ENCODE assay signal across 20 cellular contexts in the genomic region with DNA sequence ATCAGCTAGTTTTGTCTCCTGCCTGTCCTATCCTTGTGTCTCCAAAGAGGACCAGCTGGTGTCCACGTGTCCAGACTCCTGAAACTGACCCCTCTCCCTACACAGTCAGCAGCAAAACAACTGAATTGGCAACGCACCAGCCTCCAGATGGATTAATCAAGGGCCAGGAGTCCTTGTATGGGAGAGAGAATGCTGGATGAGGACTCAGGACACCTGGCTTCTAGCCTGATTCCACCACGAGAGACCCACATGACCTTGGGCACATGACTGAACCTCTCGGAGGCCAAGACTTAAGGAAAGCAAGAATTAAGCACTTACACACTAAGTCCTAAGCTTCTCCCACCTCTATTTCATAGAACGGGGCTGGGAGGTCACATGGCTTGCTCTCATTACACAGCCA.
DNase-seq lines count a peak whose midpoint lies in the region; ATAC-seq and TF ChIP-seq lines count a peak whose summit lies in the region.
"Had no signal": no experiment of that assay in that cellular context is flagged by ENCODE, and none has a peak within 500 bp of the region (broad histone marks: within the 10 kb centered on the region; RNA-seq: fewer than 3 reads in every experiment).

No MANE protein-coding gene starts in this region.

- H3K27ac ChIP-seq in endodermal cell (ENCODE audit: low read depth, low read length) = no peak overlapping the region
- H3K27ac ChIP-seq: WERI-Rb-1 had no signal

- no peaks in the 10 kb centered on the region for H3K27me3 ChIP-seq in endodermal cell (ENCODE audit: control insufficient read depth, insufficient read depth, low read length, poor library complexity, severe bottlenecking)

- H3K36me3 Mint-ChIP-seq in endodermal cell (ENCODE audit: low read depth) = no peaks in the 10 kb centered on the region
- H3K36me3 Mint-ChIP-seq: activated CD4-positive, alpha-beta memory T cell treated with anti-CD3 and anti-CD28 coated beads for 36 hours had no signal

- no peaks in the 10 kb centered on the region for H3K9me3 ChIP-seq in endodermal cell (ENCODE audit: control insufficient read depth, low read length)
- H3K9me3 ChIP-seq in mucosa of descending colon = no peaks in the 10 kb centered on the region

- H3K9me3 Mint-ChIP-seq in endodermal cell = peaks cover 3% of the 10 kb centered on the region

- no peak overlapping the region for H3K9ac ChIP-seq in endodermal cell (ENCODE audit: extremely low read depth, low read length, poor library complexity, severe bottlenecking)

- ATAC-seq in Right ventricle myocardium inferior (peak; percentile 91), mucosa of descending colon (no peak), GM21528 (IDR thresholded peaks at IDR 0.05; ENCODE audit: low FRiP score, unreplicated experiment) (no peak), GM19463 (IDR thresholded peaks at IDR 0.05; ENCODE audit: unreplicated experiment) (no peak)
- ATAC-seq: Panc1 had no signal

- peak; percentile 77 for DNase-seq in Right ventricle myocardium inferior (ENCODE audit: missing footprints)
- no peak for DNase-seq in cardiac septum (ENCODE audit: low spot score)
- peak; percentile 42 for DNase-seq in endodermal cell
- DNase-seq in mucosa of descending colon = peak in 2 of 3 donors; percentile 32 to 34
- no peak for DNase-seq in GDM1 (lab: John Stamatoyannopoulos, UW)
- DNase-seq in NCI-H1417 (lab: John Stamatoyannopoulos, UW) = no peak
- DNase-seq: activated CD4-positive, alpha-beta memory T cell treated with anti-CD3 and anti-CD28 coated beads for 36 hours; activated naive CD4-positive, alpha-beta T cell; erythroblast; glutamatergic neuron; GOT3; midbrain; MM.1S; NCI-H1436 treated with DMSO at 0.1 percent for 48 hours; NK-92 treated with Interleukin-12 subunit alpha and Interleukin-12 subunit beta, amount 100 ng/mL, for 24 hours; stimulated activated CD8-positive, alpha-beta memory T cell treated with anti-CD3 and anti-CD28 coated beads, Interleukin-4, amount 100 ng/mL, for 48 hours; WERI-Rb-1 had no signal

- H3K36me3 ChIP-seq in endodermal cell (ENCODE audit: control insufficient read depth, insufficient read depth, low read length) (no peaks in the 10 kb centered on the region), mucosa of descending colon (ENCODE audit: low read depth) (no peaks in the 10 kb centered on the region)
- H3K36me3 ChIP-seq: WERI-Rb-1 had no signal

- H3K4me1 Mint-ChIP-seq in endodermal cell = peaks cover 11% of the 10 kb centered on the region

- no peak overlapping the region for H3K27ac Mint-ChIP-seq in endodermal cell
- H3K27ac Mint-ChIP-seq: activated CD4-positive, alpha-beta memory T cell treated with anti-CD3 and anti-CD28 coated beads for 36 hours had no signal

- intact Hi-C loops in Right ventricle myocardium inferior (cut with DNase I) = no loop called here
- intact Hi-C loops in cardiac septum (cut with DNase I) = no loop called here
- intact Hi-C loops in mucosa of descending colon (cut with DNase I, micrococcal nuclease) = no loop called here

- no peak for TF ChIP-seq CTCF in endodermal cell (conservative IDR thresholded peaks at IDR 0.05)
- no peak for TF ChIP-seq CTCF in mucosa of descending colon (IDR thresholded peaks at IDR 0.05)

- 83 to 86% methylated on average over 3 to 5 of the region's 5 CpGs for WGBS in endodermal cell (ENCODE audit: insufficient coverage in 1 of 2, insufficient read length in 1 of 2), 2 experiments

- H3K4me1 ChIP-seq in endodermal cell (ENCODE audit: control insufficient read depth, insufficient read depth, low read length) = no peaks in the 10 kb centered on the region
- H3K4me1 ChIP-seq in mucosa of descending colon (ENCODE audit: low read depth) = no peaks in the 10 kb centered on the region

- no peak overlapping the region for H3K4me3 ChIP-seq in endodermal cell (ENCODE audit: low read length)
- H3K4me3 ChIP-seq in mucosa of descending colon = no peak overlapping the region

- no peaks in the 10 kb centered on the region for H3K27me3 Mint-ChIP-seq in endodermal cell (ENCODE audit: insufficient read depth)

- no peak overlapping the region for H3K4me3 Mint-ChIP-seq in endodermal cell
- H3K4me3 Mint-ChIP-seq: activated CD4-positive, alpha-beta memory T cell treated with anti-CD3 and anti-CD28 coated beads for 36 hours had no signal

Comparison
In these comparisons a context has a peak if more than half of its experiments do, and no peak if none do; other contexts are left out.
1. DNase-seq: peak in Right ventricle myocardium inferior (single experiment), endodermal cell (single experiment) and mucosa of descending colon (2 of 3); none in cardiac septum (single experiment), GDM1 (single experiment) and NCI-H1417 (0 of 3).